Comparison of ENCODE assay signal across 16 cellular contexts in the genomic region with DNA sequence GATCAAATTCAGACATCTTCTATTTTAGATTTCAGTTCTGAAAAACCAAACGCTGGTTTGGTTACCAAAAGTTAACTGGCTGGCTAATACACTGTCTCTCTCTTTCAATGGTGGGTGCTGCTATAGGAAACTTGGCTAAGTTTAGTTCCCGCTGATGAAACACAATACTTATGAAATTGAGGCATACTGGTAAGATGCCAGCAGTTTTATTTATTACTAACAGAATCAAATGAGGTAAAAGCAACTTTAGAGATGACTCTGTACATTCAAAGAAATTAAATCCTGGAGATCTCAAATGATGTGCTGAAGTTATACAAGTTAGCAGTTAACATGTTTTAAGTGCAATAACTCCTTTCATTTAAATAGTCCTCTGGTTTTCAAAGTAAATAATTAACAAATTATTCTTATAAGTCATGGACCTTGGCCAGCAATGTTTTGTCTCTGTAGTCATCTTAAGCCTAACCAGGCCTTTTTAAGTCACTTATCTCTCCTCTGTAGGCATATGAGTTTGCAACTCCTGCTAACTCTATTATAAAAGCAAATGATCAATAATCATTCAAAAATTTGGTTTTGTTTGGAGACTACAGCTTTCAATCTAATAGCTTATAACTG.
DNase-seq lines count a peak whose midpoint lies in the region; ATAC-seq and TF ChIP-seq lines count a peak whose summit lies in the region.
"Had no signal": no experiment of that assay in that cellular context is flagged by ENCODE, and none has a peak within 500 bp of the region (broad histone marks: within the 10 kb centered on the region; RNA-seq: fewer than 3 reads in every experiment).

No MANE protein-coding gene starts in this region.

- no peaks in the 10 kb centered on the region for H3K36me3 Mint-ChIP-seq in nephron (ENCODE audit: low read depth)

- H3K27me3 Mint-ChIP-seq in nephron (ENCODE audit: low read depth): no peaks in the 10 kb centered on the region
- H3K27me3 Mint-ChIP-seq in stimulated activated naive CD8-positive, alpha-beta T cell treated with anti-CD3 and anti-CD28 coated beads, Interleukin-15, amount 100 ng/mL, for 72 hours: no peaks in the 10 kb centered on the region

- no peak for TF ChIP-seq CTCF in nephron (IDR thresholded peaks at IDR 0.05; ENCODE audit: unreplicated experiment in 3 of 3)

- no peak overlapping the region for H3K4me3 Mint-ChIP-seq in nephron
- no peak overlapping the region for H3K4me3 Mint-ChIP-seq in stimulated activated naive CD8-positive, alpha-beta T cell treated with anti-CD3 and anti-CD28 coated beads, Interleukin-15, amount 100 ng/mL, for 72 hours
- H3K4me3 Mint-ChIP-seq: activated naive CD4-positive, alpha-beta T cell treated with anti-CD3 and anti-CD28 coated beads for 36 hours; endodermal cell; naive thymus-derived CD4-positive, alpha-beta T cell had no signal

- H3K9me3 Mint-ChIP-seq in nephron: no peaks in the 10 kb centered on the region
- no peaks in the 10 kb centered on the region for H3K9me3 Mint-ChIP-seq in stimulated activated naive CD8-positive, alpha-beta T cell treated with anti-CD3 and anti-CD28 coated beads, Interleukin-15, amount 100 ng/mL, for 72 hours
- H3K9me3 Mint-ChIP-seq: activated naive CD4-positive, alpha-beta T cell treated with anti-CD3 and anti-CD28 coated beads for 36 hours; endodermal cell; naive thymus-derived CD4-positive, alpha-beta T cell had no signal

- ATAC-seq in GM18867 (IDR thresholded peaks at IDR 0.05; ENCODE audit: unreplicated experiment) (peak; percentile 27), HG02642 (IDR thresholded peaks at IDR 0.05; ENCODE audit: poor library complexity, unreplicated experiment) (peak; percentile 43), HG03469 (IDR thresholded peaks at IDR 0.05; ENCODE audit: unreplicated experiment) (no peak)
- ATAC-seq in stimulated activated naive CD8-positive, alpha-beta T cell treated with anti-CD3 and anti-CD28 coated beads, Interleukin-15, amount 100 ng/mL, for 72 hours: no peak
- ATAC-seq: left lobe of liver had no signal

- DNase-seq in NCI-H446 (lab: John Stamatoyannopoulos, UW) (peak; percentile 40 to 78), nucleus accumbens (lab: John Stamatoyannopoulos, UW) (no peak)
- DNase-seq in activated CD4-positive, alpha-beta T cell treated with anti-CD3 and anti-CD28 coated beads, Interleukin-2, amount 50 U/mL, for 48 hours: no peak
- DNase-seq in stimulated activated naive CD8-positive, alpha-beta T cell treated with anti-CD3 and anti-CD28 coated beads, Interleukin-15, amount 100 ng/mL, for 72 hours: no peak
- DNase-seq: activated naive CD4-positive, alpha-beta T cell treated with anti-CD3 and anti-CD28 coated beads for 36 hours; endodermal cell; head of caudate nucleus; naive thymus-derived CD4-positive, alpha-beta T cell; NCI-H1417; NCI-H82; right lobe of liver had no signal

- peak overlapping the region; percentile 27 to 58 (median 45) for H3K27ac Mint-ChIP-seq in nephron
- H3K27ac Mint-ChIP-seq in stimulated activated naive CD8-positive, alpha-beta T cell treated with anti-CD3 and anti-CD28 coated beads, Interleukin-15, amount 100 ng/mL, for 72 hours: no peak overlapping the region
- H3K27ac Mint-ChIP-seq: activated naive CD4-positive, alpha-beta T cell treated with anti-CD3 and anti-CD28 coated beads for 36 hours; endodermal cell; naive thymus-derived CD4-positive, alpha-beta T cell had no signal

- peaks cover 15% of the 10 kb centered on the region for H3K4me1 Mint-ChIP-seq in nephron
- peaks cover 9% of the 10 kb centered on the region for H3K4me1 Mint-ChIP-seq in stimulated activated naive CD8-positive, alpha-beta T cell treated with anti-CD3 and anti-CD28 coated beads, Interleukin-15, amount 100 ng/mL, for 72 hours

Comparison
In these comparisons a context has a peak if more than half of its experiments do, and no peak if none do; other contexts are left out.
1. ATAC-seq: peak in GM18867 (single experiment) and HG02642 (single experiment); none in stimulated activated naive CD8-positive, alpha-beta T cell treated with anti-CD3 and anti-CD28 coated beads, Interleukin-15, amount 100 ng/mL, for 72 hours (single experiment) and HG03469 (single experiment).
2. DNase-seq: peak in NCI-H446 (2 of 2); none in activated CD4-positive, alpha-beta T cell treated with anti-CD3 and anti-CD28 coated beads, Interleukin-2, amount 50 U/mL, for 48 hours (0 of 2), stimulated activated naive CD8-positive, alpha-beta T cell treated with anti-CD3 and anti-CD28 coated beads, Interleukin-15, amount 100 ng/mL, for 72 hours (0 of 2) and nucleus accumbens (0 of 56).
3. H3K27ac Mint-ChIP-seq: peak in nephron (3 of 3); none in stimulated activated naive CD8-positive, alpha-beta T cell treated with anti-CD3 and anti-CD28 coated beads, Interleukin-15, amount 100 ng/mL, for 72 hours (0 of 2).